In genomic region chr4:105710012-105710600, GRCh38 we compare ENCODE assay signal across 10 cellular contexts. TPM values are rescaled to one million over a fixed set of nuclear protein-coding genes. Genes with fewer than 3 reads are reported as not detected.
A peak's percentile ranks its signal among the peaks of the same experiment; 100 is the strongest.
DNase-seq lines count a peak whose midpoint lies in the region; ATAC-seq, FAIRE-seq and TF ChIP-seq lines count a peak whose summit lies in the region.
"Had no signal": no experiment of that assay in that cellular context is flagged by ENCODE, and none has a peak within 500 bp of the region (broad histone marks: within the 10 kb centered on the region; RNA-seq: fewer than 3 reads in every experiment).

No MANE protein-coding gene starts in this region.

- peaks cover 54% of the 10 kb centered on the region for H3K4me1 ChIP-seq in ACC112 (ENCODE audit: control insufficient read depth, insufficient read depth, low read length, unreplicated experiment)
- H3K4me1 ChIP-seq in hepatocyte (ENCODE audit: insufficient read depth), result peaks cover 17% of the 10 kb centered on the region
- peaks cover 6 to 14% (median 14%) of the 10 kb centered on the region in 3 donors for H3K4me1 ChIP-seq in pancreas

- H3K27me3 ChIP-seq in ACC112 (ENCODE audit: insufficient read depth, low read length) (no peaks in the 10 kb centered on the region), hepatocyte (no peaks in the 10 kb centered on the region), pancreas (no peaks in the 10 kb centered on the region)

- H3K79me2 ChIP-seq in ACC112 (ENCODE audit: control insufficient read depth, insufficient read depth, low read length, unreplicated experiment) (peaks cover 81% of the 10 kb centered on the region), hepatocyte (peaks cover 60% of the 10 kb centered on the region)

- 63% methylated on average over 16 of the region's 16 CpGs for WGBS in hepatocyte (ENCODE audit: low lambda C conversion rate, missing lambda C conversion rate)
- WGBS in pancreas, 2 donors, result 53 to 68% methylated on average over 15 to 16 of the region's 16 CpGs

- H3K4me3 ChIP-seq in ACC112 (ENCODE audit: low read depth, low read length) (peak overlapping the region; percentile 97), GM12865 (ENCODE audit: low read depth, low read length) (peak overlapping the region; percentile 77), hepatocyte (peak overlapping the region; percentile 81), pancreas (no peak overlapping the region)

- ATAC-seq in GM18870 (IDR thresholded peaks at IDR 0.05; ENCODE audit: unreplicated experiment) (no peak), HG03457 (IDR thresholded peaks at IDR 0.05; ENCODE audit: unreplicated experiment) (no peak), pancreas (no peak)

- intact Hi-C loops in pancreas (cut with DNase I), result loop anchor here in 1 of 3 donors (10.0 kb wide), 1 partner anchor 195 kb away; no protein-coding TSS in a partner anchor

- no peaks in the 10 kb centered on the region for H3K9me2 ChIP-seq in hepatocyte (replicated peaks; ENCODE audit: insufficient read depth)

- no peaks in the 10 kb centered on the region for H3K9me3 ChIP-seq in hepatocyte (ENCODE audit: low read depth)
- H3K9me3 ChIP-seq in pancreas, result no peaks in the 10 kb centered on the region

- no peak for FAIRE-seq in pancreas (lab: Jason Lieb, UNC)

- H4K20me1 ChIP-seq in hepatocyte (ENCODE audit: insufficient read depth, poor library complexity, severe bottlenecking), result no peaks in the 10 kb centered on the region

- H3K4me2 ChIP-seq in hepatocyte, result peak overlapping the region; percentile 80

- TF ChIP-seq CTCF in GM12865 (IDR thresholded peaks at IDR 0.05; ENCODE audit: insufficient read depth, low read depth, low read length, missing control alignments) (no peak), VCaP (conservative IDR thresholded peaks at IDR 0.05) (no peak), hepatocyte (IDR thresholded peaks at IDR 0.05; ENCODE audit: poor library complexity) (no peak), pancreas (IDR thresholded peaks at IDR 0.05) (no peak)

- H3K27ac ChIP-seq in ACC112 (ENCODE audit: low read depth, low read length) (no peak overlapping the region), VCaP (peak overlapping the region; percentile 87; the same call in 1 of the 2 replicates), hepatocyte (no peak overlapping the region), pancreas (no peak overlapping the region)

- DNase-seq in GM12865 (ENCODE audit: low read depth) (no peak), hepatocyte (ENCODE audit: low spot score) (no peak), AML-193 (lab: John Stamatoyannopoulos, UW) (no peak), pancreas (no peak)
- DNase-seq: kidney glomerular epithelial cell, NCI-H526 treated with DMSO at 0.1 percent for 48 hours had no signal

- H2AFZ ChIP-seq in ACC112 (ENCODE audit: low read length, unreplicated experiment) (peak overlapping the region; percentile 36), hepatocyte (peak overlapping the region; percentile 86)

- H3K36me3 ChIP-seq in ACC112 (ENCODE audit: insufficient read depth, low read length) (0 out of 2 replicates have a peak, but pooled peaks cover 2% of the 10 kb centered on the region), hepatocyte (replicated peaks; ENCODE audit: insufficient read depth, low read depth) (no peaks in the 10 kb centered on the region), pancreas (no peaks in the 10 kb centered on the region)

RNA-seq across cellular contexts. Expression of gene GSTCD, which starts 1.5 kb away (rescaled TPM):
- total RNA-seq in hepatocyte (19.1 and 21.9 TPM in 2 replicates), pancreas (1 to 10 TPM; 1.4 to 5.7 (median 3.7) TPM)
- polyA plus RNA-seq in hepatocyte (2.8 and 4.8 TPM in 2 replicates), pancreas (1 to 10 TPM; 1.3 to 1.9 TPM)

RNA-seq across cellular contexts. Expression of gene INTS12, which starts 1.6 kb away (rescaled TPM):
- 17.3 and 25.2 TPM in 2 replicates for total RNA-seq in hepatocyte
- polyA plus RNA-seq in hepatocyte, result 20.8 and 25.6 TPM in 2 replicates
- total RNA-seq in pancreas, result 1 to 10 TPM; 5.3 to 10.0 (median 7.0) TPM
- 10 to 100 TPM in 1 of 2 donors, 1 to 10 TPM in 1; 6.6 to 12.8 TPM for polyA plus RNA-seq in pancreas

Comparison
In these comparisons a context has a peak if more than half of its experiments do, and no peak if none do; other contexts are left out.
1. H3K4me3 ChIP-seq: peak in ACC112 (single experiment), GM12865 (single experiment) and hepatocyte (single experiment); none in pancreas (0 of 4).